14 cellular contexts compared by ENCODE assay signal in genomic region chrX:19824603-19825002, GRCh38.
DNase-seq lines count a peak whose midpoint lies in the region; ATAC-seq, FAIRE-seq and TF ChIP-seq lines count a peak whose summit lies in the region.
"Had no signal": no experiment of that assay in that cellular context is flagged by ENCODE, and none has a peak within 500 bp of the region (broad histone marks: within the 10 kb centered on the region; RNA-seq: fewer than 3 reads in every experiment).

No MANE protein-coding gene starts in this region.

- peak; percentile 17 for FAIRE-seq in kidney (lab: Jason Lieb, UNC)

- DNase-seq in activated effector memory CD4-positive, alpha-beta T cell treated with anti-CD3 and anti-CD28 coated beads, Interleukin-2, amount 50 U/mL, for 16 hours, result peak; percentile 67
- no peak for DNase-seq in activated effector memory CD4-positive, alpha-beta T cell treated with Interleukin-2 at 50 U/mL for 16 hours
- DNase-seq in activated T-cell treated with anti-CD3 and anti-CD28 coated beads, Interleukin-2, amount 50 U/mL, for 4 hours, result peak; percentile 39
- DNase-seq in kidney (no peak), sigmoid colon (no peak), NCI-H510A treated with DMSO at 0.1 percent for 48 hours (lab: John Stamatoyannopoulos, UW) (no peak)
- no peak for DNase-seq in stimulated activated naive CD8-positive, alpha-beta T cell treated with anti-CD3 and anti-CD28 coated beads, Interleukin-15, Interleukin-2, amounts not matched to agents 100 U/mL and 50 U/mL, for 24 hours
- no peak for DNase-seq in effector CD4-positive, alpha-beta T cell
- DNase-seq: aorta, GF-D8, GOT3, Karpas-422 had no signal

- intact Hi-C loops in kidney (cut with DNase I), result no loop called here
- intact Hi-C loops in sigmoid colon (cut with DNase I), result no loop called here

- 65 to 85% methylated on average over 4 of the region's 4 CpGs for WGBS in sigmoid colon, 2 donors

- peaks cover 31% of the 10 kb centered on the region for H3K4me1 Mint-ChIP-seq in activated T-cell treated with anti-CD3 and anti-CD28 coated beads, Interleukin-2, amount 50 U/mL, for 4 hours (ENCODE audit: low read depth)

- H3K27me3 ChIP-seq in sigmoid colon, result no peaks in the 10 kb centered on the region

- no peak overlapping the region for H3K4me3 ChIP-seq in kidney (ENCODE audit: low read length in 2 of 2)
- no peak overlapping the region for H3K4me3 ChIP-seq in sigmoid colon

- H3K4me1 ChIP-seq in kidney (ENCODE audit: control insufficient read depth in 1 of 2, insufficient read depth in 1 of 2, low read depth in 1 of 2, low read length in 2 of 2) (no peaks in the 10 kb centered on the region), sigmoid colon (no peaks in the 10 kb centered on the region)

- H3K27me3 Mint-ChIP-seq in activated T-cell treated with anti-CD3 and anti-CD28 coated beads, Interleukin-2, amount 50 U/mL, for 4 hours (ENCODE audit: low read depth), result no peaks in the 10 kb centered on the region

- TF ChIP-seq POLR2A in sigmoid colon (IDR thresholded peaks at IDR 0.05), result no peak

- ATAC-seq in activated T-cell treated with anti-CD3 and anti-CD28 coated beads, Interleukin-2, amount 50 U/mL, for 4 hours, result peak; percentile 74 to 80
- peak; percentile 68 for ATAC-seq in stimulated activated naive CD8-positive, alpha-beta T cell treated with anti-CD3 and anti-CD28 coated beads, Interleukin-15, Interleukin-2, amounts not matched to agents 100 U/mL and 50 U/mL, for 24 hours
- ATAC-seq: Panc1 had no signal

- H3K27ac ChIP-seq in kidney (ENCODE audit: low read depth in 2 of 2, low read length in 2 of 2) (no peak overlapping the region), sigmoid colon (no peak overlapping the region)
- H3K27ac ChIP-seq: epithelial cell of prostate had no signal

- no peak for TF ChIP-seq CTCF in kidney (IDR thresholded peaks at IDR 0.05; ENCODE audit: borderline replicate concordance, extremely low read depth, insufficient read depth)
- no peak for TF ChIP-seq CTCF in sigmoid colon (IDR thresholded peaks at IDR 0.05)

- H3K9me3 ChIP-seq in kidney (ENCODE audit: control insufficient read depth in 1 of 2, low read length in 2 of 2) (no peaks in the 10 kb centered on the region), sigmoid colon (no peaks in the 10 kb centered on the region)

- H3K36me3 Mint-ChIP-seq in activated T-cell treated with anti-CD3 and anti-CD28 coated beads, Interleukin-2, amount 50 U/mL, for 4 hours (ENCODE audit: insufficient read depth), result peaks cover 2% of the 10 kb centered on the region

- H3K9me3 Mint-ChIP-seq in activated T-cell treated with anti-CD3 and anti-CD28 coated beads, Interleukin-2, amount 50 U/mL, for 4 hours, result peaks cover 5% of the 10 kb centered on the region

- no peak for TF ChIP-seq EP300 in sigmoid colon (IDR thresholded peaks at IDR 0.05)

- no peaks in the 10 kb centered on the region for H3K36me3 ChIP-seq in kidney (ENCODE audit: control insufficient read depth in 1 of 2, insufficient read depth in 2 of 2, low read length in 2 of 2)
- H3K36me3 ChIP-seq in sigmoid colon, result no peaks in the 10 kb centered on the region

- H3K9ac ChIP-seq in kidney (ENCODE audit: low read length in 2 of 2), result no peak overlapping the region

- H3K4me3 Mint-ChIP-seq in activated T-cell treated with anti-CD3 and anti-CD28 coated beads, Interleukin-2, amount 50 U/mL, for 4 hours, result no peak overlapping the region

Comparison
In these comparisons a context has a peak if more than half of its experiments do, and no peak if none do; other contexts are left out.
1. DNase-seq: peak in activated effector memory CD4-positive, alpha-beta T cell treated with anti-CD3 and anti-CD28 coated beads, Interleukin-2, amount 50 U/mL, for 16 hours (single experiment) and activated T-cell treated with anti-CD3 and anti-CD28 coated beads, Interleukin-2, amount 50 U/mL, for 4 hours (single experiment); none in activated effector memory CD4-positive, alpha-beta T cell treated with Interleukin-2 at 50 U/mL for 16 hours (single experiment), kidney (single experiment), stimulated activated naive CD8-positive, alpha-beta T cell treated with anti-CD3 and anti-CD28 coated beads, Interleukin-15, Interleukin-2, amounts not matched to agents 100 U/mL and 50 U/mL, for 24 hours (single experiment), effector CD4-positive, alpha-beta T cell (single experiment), sigmoid colon (single experiment) and NCI-H510A treated with DMSO at 0.1 percent for 48 hours (single experiment).